ENCODE assay signal across 11 cellular contexts in genomic region chr2:239224249-239224605, GRCh38.
DNase-seq lines count a peak whose midpoint lies in the region; ATAC-seq and TF ChIP-seq lines count a peak whose summit lies in the region.
"Had no signal": no experiment of that assay in that cellular context is flagged by ENCODE, and none has a peak within 500 bp of the region (broad histone marks: within the 10 kb centered on the region; RNA-seq: fewer than 3 reads in every experiment).

No MANE protein-coding gene starts in this region.

- H3K4me1 Mint-ChIP-seq in CD14-positive monocyte (peaks cover 94% of the 10 kb centered on the region), IgD-negative memory B cell (peaks cover 19 to 27% (median 23%) of the 10 kb centered on the region in 3 donors)

- TF ChIP-seq CTCF in CD14-positive monocyte (IDR thresholded peaks at IDR 0.05): no peak

- in situ Hi-C loops in ACHN (cut with HindIII; ENCODE audit: low pct_ligation_motif_present, low pct_unique_long_range_greater_than_20kb, low sequenced_read_pairs): no loop called here

- H3K9me3 ChIP-seq in esophagus (ENCODE audit: control insufficient read depth in 2 of 2, insufficient read depth in 1 of 2, low read depth in 1 of 2, low read length in 1 of 2): no peaks in the 10 kb centered on the region

- peaks cover 0 to under 1% (median 0%) of the 10 kb centered on the region in 3 donors for H3K27me3 Mint-ChIP-seq in CD14-positive monocyte (ENCODE audit: low read depth in 3 of 3)
- H3K27me3 Mint-ChIP-seq in IgD-negative memory B cell: no peaks in the 10 kb centered on the region

- H3K4me3 ChIP-seq in esophagus (ENCODE audit: low read depth in 1 of 2, low read length in 2 of 2): no peak overlapping the region

- DNase-seq in CD14-positive monocyte (ENCODE audit: low spot score) (peak; percentile 22), posterior vena cava (ENCODE audit: low spot score) (peak; percentile 79), cerebellar nuclear complex (lab: John Stamatoyannopoulos, UW) (no peak), ACHN (no peak), occipital lobe (lab: John Stamatoyannopoulos, UW) (no peak)
- DNase-seq: activated CD8-positive, alpha-beta T cell treated with anti-CD3 and anti-CD28 coated beads, Interleukin-2, amount 10 ng/mL, durations not matched to agents 7 days and 5 days; NCI-H526 treated with DMSO at 0.1 percent for 48 hours; stimulated activated CD4-positive, alpha-beta T cell treated with anti-CD3 and anti-CD28 coated beads, Interleukin-4, amount 100 ng/mL, for 4 hours had no signal

- H3K36me3 Mint-ChIP-seq in CD14-positive monocyte: peaks cover 19 to 24% of the 10 kb centered on the region in 2 donors
- H3K36me3 Mint-ChIP-seq in IgD-negative memory B cell: no peaks in the 10 kb centered on the region

- H3K9me3 Mint-ChIP-seq in CD14-positive monocyte: no peaks in the 10 kb centered on the region
- no peaks in the 10 kb centered on the region for H3K9me3 Mint-ChIP-seq in IgD-negative memory B cell

- intact Hi-C loops in CD14-positive monocyte (cut with micrococcal nuclease) (loop anchor here (5.0 to 10.0 kb wide), 3 partner anchors 43 to 383 kb away; no protein-coding TSS in a partner anchor), posterior vena cava (cut with DNase I) (loop anchor here in 1 of 2 donors (10.0 kb wide), 1 partner anchor 101 kb away; no protein-coding TSS in a partner anchor)

- 82 to 84% methylated on average over 13 of the region's 13 CpGs for WGBS in esophagus, 2 donors

- H3K27ac Mint-ChIP-seq in CD14-positive monocyte (peak overlapping the region; percentile 97 to 100 (median 100)), IgD-negative memory B cell (peak overlapping the region in 2 of 3 donors; percentile 63 to 75)
- H3K27ac Mint-ChIP-seq: activated CD8-positive, alpha-beta T cell treated with anti-CD3 and anti-CD28 coated beads, Interleukin-2, amount 10 ng/mL, durations not matched to agents 7 days and 5 days had no signal

- no peak for ATAC-seq in GM21381 (IDR thresholded peaks at IDR 0.05; ENCODE audit: unreplicated experiment)
- ATAC-seq: activated CD8-positive, alpha-beta T cell treated with anti-CD3 and anti-CD28 coated beads, Interleukin-2, amount 10 ng/mL, durations not matched to agents 7 days and 5 days had no signal

- H3K36me3 ChIP-seq in esophagus (ENCODE audit: control insufficient read depth in 2 of 2, insufficient read depth in 2 of 2, low read length in 1 of 2): no peaks in the 10 kb centered on the region

- H3K27me3 ChIP-seq in esophagus (ENCODE audit: control insufficient read depth in 1 of 2, insufficient read depth in 2 of 2, low read length in 2 of 2): no peaks in the 10 kb centered on the region

- H3K4me3 Mint-ChIP-seq in CD14-positive monocyte (peak overlapping the region; percentile 74 to 84), IgD-negative memory B cell (peak overlapping the region in 1 of 4 donors; percentile 30)
- H3K4me3 Mint-ChIP-seq: activated CD8-positive, alpha-beta T cell treated with anti-CD3 and anti-CD28 coated beads, Interleukin-2, amount 10 ng/mL, durations not matched to agents 7 days and 5 days had no signal

- H3K4me1 ChIP-seq in esophagus (ENCODE audit: control insufficient read depth in 2 of 2, insufficient read depth in 2 of 2, low read length in 1 of 2): peaks cover 20 to 44% of the 10 kb centered on the region in 2 donors

- peak overlapping the region; percentile 59 to 83 for H3K27ac ChIP-seq in esophagus (ENCODE audit: low read depth in 2 of 2, low read length in 1 of 2)

Comparison
In these comparisons a context has a peak if more than half of its experiments do, and no peak if none do; other contexts are left out.
1. DNase-seq: peak in CD14-positive monocyte (single experiment) and posterior vena cava (single experiment); none in cerebellar nuclear complex (0 of 2), ACHN (single experiment) and occipital lobe (single experiment).